In the genomic region with DNA sequence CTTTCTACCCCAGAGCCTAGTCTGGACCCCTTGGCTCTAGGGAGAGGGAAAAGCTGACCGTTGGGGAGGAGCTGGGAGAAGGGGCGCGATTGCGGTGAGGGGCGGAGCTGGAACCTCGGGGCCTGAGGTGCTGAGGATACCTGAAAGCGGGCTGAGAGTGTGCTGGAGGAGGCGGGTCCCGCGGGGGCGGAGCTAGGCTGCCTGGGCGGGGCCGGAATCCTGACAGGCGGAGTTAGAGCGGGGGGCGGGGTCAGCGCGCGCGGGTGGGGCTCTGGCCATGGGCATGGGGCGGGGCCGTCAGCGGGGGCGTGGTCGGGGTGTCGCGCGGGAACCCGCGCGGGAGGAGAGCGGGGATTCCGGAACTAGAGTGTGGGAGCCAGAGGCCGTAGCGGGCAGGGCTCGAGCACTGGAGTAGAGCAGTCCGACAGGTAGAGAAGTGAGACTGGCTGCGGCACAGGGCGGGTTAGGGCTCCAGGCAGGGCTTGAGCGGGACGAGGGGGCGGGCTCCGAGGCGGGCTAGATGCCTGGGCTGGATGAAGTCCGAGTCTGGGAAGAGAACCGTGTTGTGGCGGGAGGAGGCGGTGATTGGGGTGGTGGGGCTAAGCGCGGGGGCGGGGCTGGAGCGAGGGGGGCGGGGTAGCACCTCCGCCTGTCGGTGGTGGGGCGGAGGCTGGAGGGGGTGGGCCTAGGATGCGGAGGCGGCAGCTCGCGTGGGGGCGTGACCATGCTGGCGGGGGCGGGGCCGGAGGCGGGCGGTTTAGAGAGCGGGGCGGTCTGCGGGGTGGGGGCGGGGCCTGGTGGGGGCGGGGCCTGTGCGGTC, we compare ENCODE assay signal across 8 cellular contexts. TPM values are rescaled to one million over a fixed set of nuclear protein-coding genes. Genes with fewer than 3 reads are reported as not detected.
DNase-seq lines count a peak whose midpoint lies in the region; ATAC-seq and TF ChIP-seq lines count a peak whose summit lies in the region.

A gene (plus strand): TSS at position 815 of the 820 bp plus-strand sequence. CDS start 35 bp downstream, outside the sequence.

- H3K9me3 ChIP-seq in thoracic aorta: no peaks in the 10 kb centered on the region

- TF ChIP-seq CTCF in HFFc6 (IDR thresholded peaks at IDR 0.05) (no peak), glutamatergic neuron (IDR thresholded peaks at IDR 0.05; ENCODE audit: partially characterized antibody, unreplicated experiment) (no peak), osteocyte (IDR thresholded peaks at IDR 0.05) (no peak), thoracic aorta (IDR thresholded peaks at IDR 0.05) (no peak)

- ATAC-seq in SK-N-SH treated with all-trans-retinoic acid at 6 μM for 48 hours (peak; percentile 80), thoracic aorta (ENCODE audit: insufficient number of reproducible peaks, low FRiP score, low read depth) (peak; percentile 72)

- peak within 1 kb of the TSS; percentile 91 for H3K4me3 ChIP-seq in thoracic aorta

- peaks cover 11 to 49% of the 10 kb centered on the region in 2 donors for H3K4me1 ChIP-seq in thoracic aorta (ENCODE audit: control insufficient read depth in 1 of 2, low read depth in 2 of 2)

- H3K36me3 Mint-ChIP-seq in HFFc6 (ENCODE audit: low read depth): peaks cover 22% of the 10 kb centered on the region
- peaks cover 4% of the 10 kb centered on the region for H3K36me3 Mint-ChIP-seq in activated naive CD4-positive, alpha-beta T cell treated with anti-CD3 and anti-CD28 coated beads, Interleukin-2, amount 50 U/mL, for 24 hours
- H3K36me3 Mint-ChIP-seq in glutamatergic neuron (ENCODE audit: unreplicated experiment): no peaks in the 10 kb centered on the region
- H3K36me3 Mint-ChIP-seq in osteocyte (ENCODE audit: unreplicated experiment): peaks cover 10% of the 10 kb centered on the region

- H3K27me3 Mint-ChIP-seq in HFFc6 (ENCODE audit: insufficient read depth) (peaks cover 5% of the 10 kb centered on the region), glutamatergic neuron (ENCODE audit: unreplicated experiment) (peaks cover 19% of the 10 kb centered on the region), osteocyte (ENCODE audit: unreplicated experiment) (no peaks in the 10 kb centered on the region)
- H3K27me3 Mint-ChIP-seq in activated naive CD4-positive, alpha-beta T cell treated with anti-CD3 and anti-CD28 coated beads, Interleukin-2, amount 50 U/mL, for 24 hours: no peaks in the 10 kb centered on the region

- peak within 1 kb of the TSS; percentile 92 for H3K4me3 Mint-ChIP-seq in HFFc6
- H3K4me3 Mint-ChIP-seq in activated naive CD4-positive, alpha-beta T cell treated with anti-CD3 and anti-CD28 coated beads, Interleukin-2, amount 50 U/mL, for 24 hours: peak within 1 kb of the TSS; percentile 91
- peak within 1 kb of the TSS; percentile 96 for H3K4me3 Mint-ChIP-seq in glutamatergic neuron (ENCODE audit: unreplicated experiment)
- peak within 1 kb of the TSS; percentile 85 for H3K4me3 Mint-ChIP-seq in osteocyte (ENCODE audit: unreplicated experiment)

- peak within 1 kb of the TSS; percentile 89 for H3K27ac Mint-ChIP-seq in HFFc6
- peak within 1 kb of the TSS; percentile 97 for H3K27ac Mint-ChIP-seq in activated naive CD4-positive, alpha-beta T cell treated with anti-CD3 and anti-CD28 coated beads, Interleukin-2, amount 50 U/mL, for 24 hours
- H3K27ac Mint-ChIP-seq in glutamatergic neuron (ENCODE audit: unreplicated experiment): peak within 1 kb of the TSS; percentile 99
- peak within 1 kb of the TSS; percentile 99 for H3K27ac Mint-ChIP-seq in osteocyte (ENCODE audit: unreplicated experiment)

- peak; percentile 90 for DNase-seq in GDM1 (lab: John Stamatoyannopoulos, UW)
- peak; percentile 90 for DNase-seq in HFFc6
- DNase-seq in NCI-H1105 (lab: John Stamatoyannopoulos, UW): peak; percentile 89
- peak; percentile 99 for DNase-seq in glutamatergic neuron
- peak; percentile 99 for DNase-seq in osteocyte (ENCODE audit: extremely low spot score, unreplicated experiment)
- peak; percentile 91 for DNase-seq in thoracic aorta (ENCODE audit: low spot score)

- H3K4me1 Mint-ChIP-seq in HFFc6 (ENCODE audit: low read depth) (peaks cover 42% of the 10 kb centered on the region), glutamatergic neuron (ENCODE audit: low read depth, unreplicated experiment) (peaks cover 23% of the 10 kb centered on the region), osteocyte (ENCODE audit: unreplicated experiment) (peaks cover 28% of the 10 kb centered on the region)
- H3K4me1 Mint-ChIP-seq in activated naive CD4-positive, alpha-beta T cell treated with anti-CD3 and anti-CD28 coated beads, Interleukin-2, amount 50 U/mL, for 24 hours: peaks cover 23% of the 10 kb centered on the region

- no peaks in the 10 kb centered on the region for H3K9me3 Mint-ChIP-seq in HFFc6
- no peaks in the 10 kb centered on the region for H3K9me3 Mint-ChIP-seq in activated naive CD4-positive, alpha-beta T cell treated with anti-CD3 and anti-CD28 coated beads, Interleukin-2, amount 50 U/mL, for 24 hours
- peaks cover 13% of the 10 kb centered on the region for H3K9me3 Mint-ChIP-seq in glutamatergic neuron (ENCODE audit: unreplicated experiment)
- H3K9me3 Mint-ChIP-seq in osteocyte (ENCODE audit: unreplicated experiment): no peaks in the 10 kb centered on the region

- no peaks in the 10 kb centered on the region for H3K27me3 ChIP-seq in thoracic aorta (replicated peaks; ENCODE audit: insufficient read depth)

- H3K27ac ChIP-seq in thoracic aorta: peak within 1 kb of the TSS; percentile 96 to 99

- H3K36me3 ChIP-seq in thoracic aorta: peaks cover 22% of the 10 kb centered on the region

TF ChIP-seq in SK-N-SH treated with all-trans-retinoic acid at 6 μM for 48 hours, 23 proteins besides CTCF, POLR2A, EP300 and RAD21:
- TF ChIP-seq GLIS3 (CRISPR knock-in tag; IDR thresholded peaks at IDR 0.05): peak; percentile 76; the same call in 1 of the 2 replicates
- no peak for TF ChIP-seq ZFP30 (CRISPR knock-in tag; IDR thresholded peaks at IDR 0.05)

RNA-seq across cellular contexts. Expression of the gene that starts here (rescaled TPM):
- 10 to 100 TPM; 12.0 to 16.2 (median 14.0) TPM for total RNA-seq in HFFc6 (2021; fragmentation: NEBNext Ultra II Directional; extraction: Animal tissue kit (Norgen Biotek cat#: 25700))
- total RNA-seq in glutamatergic neuron (ENCODE audit: unreplicated experiment) (65.0 TPM), osteocyte (16.7 and 17.4 TPM in 2 replicates), thoracic aorta (10 to 100 TPM; 10.3 to 18.6 TPM)

Comparison
In these comparisons a context has a peak if more than half of its experiments do, and no peak if none do; other contexts are left out.
1. Peak in every context shown above with its lines: DNase-seq, ATAC-seq, H3K4me3 ChIP-seq and H3K27ac ChIP-seq.